33 cellular contexts compared by ENCODE assay signal in the genomic region with DNA sequence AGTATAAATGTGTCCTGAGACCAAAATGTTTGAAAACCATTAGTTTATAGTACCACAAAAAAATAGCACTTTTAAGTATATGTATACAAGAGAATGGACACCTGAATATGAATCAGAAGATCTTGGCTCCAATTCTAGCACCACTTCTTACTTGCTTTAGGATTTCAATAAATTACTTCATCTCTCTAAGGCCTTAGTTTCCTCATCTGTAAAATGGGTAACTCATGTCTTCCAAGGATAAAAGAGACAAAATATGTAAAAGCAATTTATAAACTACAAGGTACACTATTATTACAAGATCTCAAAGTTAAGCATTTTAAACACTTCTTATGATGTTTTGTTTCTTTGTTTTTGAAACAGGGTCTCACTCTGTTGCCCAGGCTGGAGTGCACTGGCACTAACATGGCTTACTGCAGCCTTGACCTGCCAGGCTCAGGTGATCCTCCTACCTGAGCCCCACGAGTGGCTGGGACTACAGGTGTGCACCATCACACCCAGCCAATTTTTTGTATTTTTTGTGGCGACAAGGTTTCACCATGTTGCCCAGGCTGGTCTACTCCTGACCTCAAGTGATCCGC.
"Had no signal": no experiment of that assay in that cellular context is flagged by ENCODE, and none has a peak within 500 bp of the region (broad histone marks: within the 10 kb centered on the region; RNA-seq: fewer than 3 reads in every experiment).

No MANE protein-coding gene starts in this region.

- H3K9me3 Mint-ChIP-seq: activated CD4-positive, alpha-beta T cell treated with anti-CD3 and anti-CD28 coated beads, Interleukin-2, amount 10 ng/mL, durations not matched to agents 7 days and 5 days; activated CD8-positive, alpha-beta T cell treated with anti-CD3 and anti-CD28 coated beads for 36 hours; activated T-cell treated with anti-CD3 and anti-CD28 coated beads, Interleukin-2, amount 50 U/mL, for 4 hours; activated T-helper 17 cell treated with anti-CD3 and anti-CD28 coated beads, Interleukin-2, amount 50 U/mL, for 72 hours; central memory CD8-positive, alpha-beta T cell; dendritic cell treated with granulocyte-macrophage colony-stimulating factor and Interleukin-4, amounts not matched to agents 40 ng/mL and 50 ng/mL, for 4 days; T-helper 2 cell treated with Interferon-gamma antibody and Interleukin-4, amounts not matched to agents 5 μg/mL and 100 μg/mL, for 36 hours had no signal

- H3K4me3 ChIP-seq: coronary artery, dorsolateral prefrontal cortex had no signal

- H3K27me3 ChIP-seq: brain microvascular endothelial cell, dorsolateral prefrontal cortex had no signal

- H3K27ac ChIP-seq: brain microvascular endothelial cell, coronary artery, dorsolateral prefrontal cortex, WERI-Rb-1 had no signal

- FAIRE-seq: astrocyte, bronchial epithelial cell, frontal cortex had no signal

- H3K4me1 Mint-ChIP-seq: central memory CD8-positive, alpha-beta T cell had no signal

- H3K27me3 Mint-ChIP-seq: activated CD4-positive, alpha-beta T cell treated with anti-CD3 and anti-CD28 coated beads for 36 hours; activated CD4-positive, alpha-beta T cell treated with anti-CD3 and anti-CD28 coated beads, Interleukin-2, amount 10 ng/mL, durations not matched to agents 7 days and 5 days; activated CD8-positive, alpha-beta T cell treated with anti-CD3 and anti-CD28 coated beads for 36 hours; activated naive CD8-positive, alpha-beta T cell; activated T-helper 17 cell treated with anti-CD3 and anti-CD28 coated beads, Interleukin-2, amount 50 U/mL, for 72 hours; central memory CD8-positive, alpha-beta T cell; dendritic cell treated with granulocyte-macrophage colony-stimulating factor and Interleukin-4, amounts not matched to agents 40 ng/mL and 50 ng/mL, for 4 days; T-helper 17 cell had no signal

- H3K4me3 Mint-ChIP-seq: activated CD4-positive, alpha-beta T cell treated with anti-CD3 and anti-CD28 coated beads for 36 hours; activated CD4-positive, alpha-beta T cell treated with anti-CD3 and anti-CD28 coated beads, Interleukin-2, amount 10 ng/mL, durations not matched to agents 7 days and 5 days; activated CD8-positive, alpha-beta T cell treated with anti-CD3 and anti-CD28 coated beads for 36 hours; activated naive CD8-positive, alpha-beta T cell; activated T-cell treated with anti-CD3 and anti-CD28 coated beads, Interleukin-2, amount 50 U/mL, for 4 hours; activated T-helper 17 cell treated with anti-CD3 and anti-CD28 coated beads, Interleukin-2, amount 50 U/mL, for 72 hours; central memory CD8-positive, alpha-beta T cell; dendritic cell treated with granulocyte-macrophage colony-stimulating factor and Interleukin-4, amounts not matched to agents 40 ng/mL and 50 ng/mL, for 4 days; endodermal cell; T-helper 17 cell; T-helper 2 cell treated with Interferon-gamma antibody and Interleukin-4, amounts not matched to agents 5 μg/mL and 100 μg/mL, for 36 hours had no signal

- ATAC-seq: activated CD4-positive, alpha-beta T cell treated with anti-CD3 and anti-CD28 coated beads for 36 hours; activated CD8-positive, alpha-beta T cell treated with anti-CD3 and anti-CD28 coated beads for 36 hours; activated T-cell treated with anti-CD3 and anti-CD28 coated beads, Interleukin-2, amount 50 U/mL, for 4 hours; activated T-helper 17 cell treated with anti-CD3 and anti-CD28 coated beads, Interleukin-2, amount 50 U/mL, for 72 hours; esophagus mucosa; T-helper 17 cell had no signal

- H3K36me3 ChIP-seq: brain microvascular endothelial cell, WERI-Rb-1 had no signal

- DNase-seq: activated CD4-positive, alpha-beta T cell treated with anti-CD3 and anti-CD28 coated beads for 36 hours; activated CD4-positive, alpha-beta T cell treated with anti-CD3 and anti-CD28 coated beads, Interleukin-2, amount 10 ng/mL, durations not matched to agents 7 days and 5 days; activated CD4-positive, alpha-beta T cell treated with anti-CD3 and anti-CD28 coated beads, Interleukin-2, amount 50 U/mL, for 48 hours; activated CD4-positive, CD25-positive, alpha-beta regulatory T cell; activated CD4-positive, CD25-positive, alpha-beta regulatory T cell treated with anti-CD3 and anti-CD28 coated beads, Interleukin-2, amount 50 U/mL, for 72 hours; activated CD8-positive, alpha-beta memory T cell treated with anti-CD3 and anti-CD28 coated beads for 24 hours; activated CD8-positive, alpha-beta T cell treated with anti-CD3 and anti-CD28 coated beads for 36 hours; activated effector memory CD4-positive, alpha-beta T cell treated with Interleukin-2 at 50 U/mL for 16 hours; activated gamma-delta T cell treated with Interleukin-2 at 50 U/mL for 16 hours; activated naive CD4-positive, alpha-beta T cell treated with anti-CD3 and anti-CD28 coated beads, Interleukin-2, amount 50 U/mL, for 16 hours; activated naive CD4-positive, alpha-beta T cell treated with Interleukin-2 at 50 U/mL for 16 hours; activated T-cell treated with anti-CD3 and anti-CD28 coated beads, Interleukin-2, amount 50 U/mL, for 4 hours; amniotic stem cell; anterior cingulate cortex; brain microvascular endothelial cell; dorsolateral prefrontal cortex; effector memory CD4-positive, alpha-beta T cell; endodermal cell; foreskin fibroblast; head of caudate nucleus; T-helper 17 cell; T1000; WERI-Rb-1 had no signal

- H3K27ac Mint-ChIP-seq: activated CD4-positive, alpha-beta T cell treated with anti-CD3 and anti-CD28 coated beads for 36 hours; activated CD4-positive, alpha-beta T cell treated with anti-CD3 and anti-CD28 coated beads, Interleukin-2, amount 10 ng/mL, durations not matched to agents 7 days and 5 days; activated CD8-positive, alpha-beta T cell treated with anti-CD3 and anti-CD28 coated beads for 36 hours; activated naive CD8-positive, alpha-beta T cell; activated T-helper 17 cell treated with anti-CD3 and anti-CD28 coated beads, Interleukin-2, amount 50 U/mL, for 72 hours; dendritic cell treated with granulocyte-macrophage colony-stimulating factor and Interleukin-4, amounts not matched to agents 40 ng/mL and 50 ng/mL, for 4 days; endodermal cell; T-helper 17 cell; T-helper 2 cell treated with Interferon-gamma antibody and Interleukin-4, amounts not matched to agents 5 μg/mL and 100 μg/mL, for 36 hours had no signal
